1 cellular context compared by ENCODE assay signal in genomic region chr22:16602728-16603447, GRCh38.
TF ChIP-seq lines count a peak whose summit lies in the region.
"Not testable (repeated sequence)": the region's sequence is repeated elsewhere in the genome, so short reads cannot be mapped to it uniquely, and the experiment has no call there.

No MANE protein-coding gene starts in this region.

TF ChIP-seq in K562, 482 proteins besides CTCF, POLR2A, EP300 and RAD21 (continued from another document and continues in another):
- peak; percentile 56; the same call in 1 of the 2 replicates for TF ChIP-seq ZBTB40 (IDR thresholded peaks at IDR 0.05)
- TF ChIP-seq ZBTB40 (CRISPR knock-in tag; IDR thresholded peaks at IDR 0.05): 0 out of 2 replicates have a peak, but pooled peaks have one; percentile 45
- peak; percentile 53 for TF ChIP-seq KDM5B (IDR thresholded peaks at IDR 0.05; ENCODE audit: insufficient replicate concordance, low read depth, low read length)
- TF ChIP-seq SMARCA5 (IDR thresholded peaks at IDR 0.05): peak; percentile 43; the same call in 1 of the 2 replicates
- peak; percentile 80 to 90 for TF ChIP-seq MLLT1 (IDR thresholded peaks at IDR 0.05)
- TF ChIP-seq MTA3 (IDR thresholded peaks at IDR 0.05; ENCODE audit: borderline replicate concordance): peak; percentile 69; the same call in 1 of the 2 replicates
- TF ChIP-seq GABPB2 (CRISPR knock-in tag; conservative IDR thresholded peaks at IDR 0.05): peak; percentile 65; the same call in 1 of the 2 replicates
- 0 out of 2 replicates have a peak, but pooled peaks have one; percentile 14 for TF ChIP-seq FOXJ2 (tag; IDR thresholded peaks at IDR 0.05)
- TF ChIP-seq TEAD1 (CRISPR knock-in tag; IDR thresholded peaks at IDR 0.05): peak in 1 of 2 experiments; percentile 15; a peak in 1 of 4 replicates
- TF ChIP-seq TRIM24 (IDR thresholded peaks at IDR 0.05): 0 out of 4 replicates have a peak, but pooled peaks of 1 of the 2 experiments have one; percentile 10
- 0 out of 2 replicates have a peak, but pooled peaks have one; percentile 80 for TF ChIP-seq ZBTB43 (CRISPR knock-in tag; IDR thresholded peaks at IDR 0.05)
- 0 out of 4 replicates have a peak, but pooled peaks of 1 of the 2 experiments have one; percentile 17 for TF ChIP-seq MAZ (CRISPR knock-in tag; conservative IDR thresholded peaks at IDR 0.05 in 1 of 2, IDR thresholded peaks at IDR 0.05 in 1 of 2)
- peak; percentile 14; the same call in 1 of the 2 replicates for TF ChIP-seq MYC (IDR thresholded peaks at IDR 0.05; ENCODE audit: low read depth, low read length)
- peak; percentile 21; the same call in 1 of the 2 replicates for TF ChIP-seq MYC (CRISPR knock-in tag; IDR thresholded peaks at IDR 0.05; ENCODE audit: borderline replicate concordance, low read depth)
- TF ChIP-seq FOXK2 (conservative IDR thresholded peaks at IDR 0.05 in 1 of 2, IDR thresholded peaks at IDR 0.05 in 1 of 2; ENCODE audit: low read depth in 2 of 2): peak in 1 of 2 experiments; percentile 15; a peak in 1 of 4 replicates
- TF ChIP-seq TFAP4 (CRISPR knock-in tag; IDR thresholded peaks at IDR 0.05; ENCODE audit: borderline replicate concordance): peak; percentile 68; the same call in 1 of the 2 replicates
- TF ChIP-seq CREB3L1 (IDR thresholded peaks at IDR 0.05; ENCODE audit: borderline replicate concordance, low read depth): peak; percentile 46; the same call in 1 of the 2 replicates
- peak; percentile 73 for TF ChIP-seq ARID2 (IDR thresholded peaks at IDR 0.05)
- peak; percentile 56; the same call in 1 of the 2 replicates for TF ChIP-seq CXXC5 (CRISPR knock-in tag; IDR thresholded peaks at IDR 0.05)
- TF ChIP-seq ETV5 (CRISPR knock-in tag; IDR thresholded peaks at IDR 0.05; ENCODE audit: low read depth): peak; percentile 72; the same call in 1 of the 2 replicates
- peak; percentile 7; the same call in 1 of the 2 replicates for TF ChIP-seq MAX (CRISPR knock-in tag; IDR thresholded peaks at IDR 0.05)
- TF ChIP-seq NR2C2 (CRISPR knock-in tag; IDR thresholded peaks at IDR 0.05): 0 out of 2 replicates have a peak, but pooled peaks have one; percentile 13
- TF ChIP-seq NR2C2 (tag; IDR thresholded peaks at IDR 0.05); NR4A1 (CRISPR knock-in tag; IDR thresholded peaks at IDR 0.05); ATF1 (CRISPR knock-in tag; IDR thresholded peaks at IDR 0.05): not testable (repeated sequence)
- TF ChIP-seq E2F4 (CRISPR knock-in tag; IDR thresholded peaks at IDR 0.05; ENCODE audit: low read depth): peak; percentile 64; the same call in 1 of the 2 replicates
- 0 out of 2 replicates have a peak, but pooled peaks have one; percentile 21 for TF ChIP-seq NR4A1 (tag; IDR thresholded peaks at IDR 0.05)
- TF ChIP-seq NFE2L1 (tag; IDR thresholded peaks at IDR 0.05; ENCODE audit: borderline replicate concordance, low read depth): 0 out of 2 replicates have a peak, but pooled peaks have one; percentile 23
- peak; percentile 65; the same call in 1 of the 2 replicates for TF ChIP-seq MTA1 (IDR thresholded peaks at IDR 0.05; ENCODE audit: borderline replicate concordance)
- TF ChIP-seq ZNF12 (CRISPR knock-in tag; IDR thresholded peaks at IDR 0.05): 0 out of 2 replicates have a peak, but pooled peaks have one; percentile 74
- peak; percentile 76 for TF ChIP-seq HDAC2 (IDR thresholded peaks at IDR 0.05)
- TF ChIP-seq YY1 (IDR thresholded peaks at IDR 0.05; ENCODE audit: borderline replicate concordance in 1 of 3, control insufficient read depth in 1 of 3, extremely low read depth in 1 of 3, insufficient read depth in 3 of 3, insufficient read length in 1 of 3, insufficient replicate concordance in 2 of 3, low read depth in 1 of 3, low read length in 2 of 3): peak in 1 of 3 experiments; percentile 14
- TF ChIP-seq HNRNPLL (IDR thresholded peaks at IDR 0.05; ENCODE audit: low read depth, low read length, poor library complexity, severe bottlenecking): peak; percentile 66
- peak in 1 of 2 experiments; percentile 42; a peak in 1 of 4 replicates for TF ChIP-seq NRF1 (conservative IDR thresholded peaks at IDR 0.05 in 1 of 2, IDR thresholded peaks at IDR 0.05 in 1 of 2)
- TF ChIP-seq ATF1 (tag; IDR thresholded peaks at IDR 0.05): peak; percentile 47; the same call in 1 of the 2 replicates
- 0 out of 4 replicates have a peak, but pooled peaks of 1 of the 2 experiments have one; percentile 16 for TF ChIP-seq ZMIZ1 (IDR thresholded peaks at IDR 0.05; ENCODE audit: low read depth in 2 of 2, low read length in 2 of 2)
- TF ChIP-seq BRD9 (IDR thresholded peaks at IDR 0.05; ENCODE audit: low read depth, partially characterized antibody): peak; percentile 87
- peak; percentile 90; the same call in 1 of the 2 replicates for TF ChIP-seq KAT7 (CRISPR knock-in tag; IDR thresholded peaks at IDR 0.05; ENCODE audit: borderline replicate concordance)
- peak; percentile 75 for TF ChIP-seq LARP7 (IDR thresholded peaks at IDR 0.05)
